Comparison of ENCODE assay signal across 9 cellular contexts in genomic region chr10:57460540-57460939, GRCh38.
"Had no signal": no experiment of that assay in that cellular context is flagged by ENCODE, and none has a peak within 500 bp of the region (broad histone marks: within the 10 kb centered on the region; RNA-seq: fewer than 3 reads in every experiment).

No MANE protein-coding gene starts in this region.

- H2AFZ ChIP-seq: GM23248 had no signal

- H3K4me3 ChIP-seq: GM23248, HAP-1 had no signal

- FAIRE-seq: HTR-8/SVneo had no signal

- DNase-seq: GM23248, H7, HFFc6, Karpas-422, KBM-7 had no signal

- H3K4me2 ChIP-seq: KMS-11 had no signal

- H3K9ac ChIP-seq: GM23248, KMS-11 had no signal

- H3K9me3 ChIP-seq: HAP-1 had no signal

- ATAC-seq: HCT116 had no signal

- H3K36me3 ChIP-seq: HAP-1 had no signal

- H3K27ac Mint-ChIP-seq: HFFc6 had no signal

- H3K4me3 Mint-ChIP-seq: HFFc6 had no signal

- H3K27ac ChIP-seq: GM23248, KMS-11 had no signal
